ENCODE assay signal across 11 cellular contexts in genomic region chr3:117011687-117012250, GRCh38.
"Had no signal": no experiment of that assay in that cellular context is flagged by ENCODE, and none has a peak within 500 bp of the region (broad histone marks: within the 10 kb centered on the region; RNA-seq: fewer than 3 reads in every experiment).

No MANE protein-coding gene starts in this region.

- H3K27me3 ChIP-seq: testis had no signal

- H3K9me3 ChIP-seq: prostate gland, testis had no signal

- H3K36me3 ChIP-seq: prostate gland had no signal

- ATAC-seq: activated CD8-positive, alpha-beta T cell treated with anti-CD3 and anti-CD28 coated beads, Interleukin-2, amount 10 ng/mL, durations not matched to agents 7 days and 5 days; effector memory CD8-positive, alpha-beta T cell; right cardiac atrium; T-helper 17 cell; WTC11 had no signal

- H3K4me1 ChIP-seq: prostate gland, testis had no signal

- H3K27ac ChIP-seq: prostate gland, testis had no signal

- DNase-seq: activated CD4-positive, alpha-beta T cell treated with anti-CD3 and anti-CD28 coated beads, Interleukin-2, amount 10 ng/mL, durations not matched to agents 24 days and 14 days; activated CD8-positive, alpha-beta memory T cell treated with anti-CD3 and anti-CD28 coated beads, Interleukin-2, amount 50 U/mL, for 4 hours; activated CD8-positive, alpha-beta T cell treated with anti-CD3 and anti-CD28 coated beads, Interleukin-2, amount 10 ng/mL, durations not matched to agents 7 days and 5 days; activated naive CD8-positive, alpha-beta T cell treated with anti-CD3 and anti-CD28 coated beads for 36 hours; effector memory CD8-positive, alpha-beta T cell; nucleus accumbens; right cardiac atrium; T-helper 17 cell; testis had no signal

- H3K4me3 ChIP-seq: prostate gland, testis had no signal
